In the genomic region with DNA sequence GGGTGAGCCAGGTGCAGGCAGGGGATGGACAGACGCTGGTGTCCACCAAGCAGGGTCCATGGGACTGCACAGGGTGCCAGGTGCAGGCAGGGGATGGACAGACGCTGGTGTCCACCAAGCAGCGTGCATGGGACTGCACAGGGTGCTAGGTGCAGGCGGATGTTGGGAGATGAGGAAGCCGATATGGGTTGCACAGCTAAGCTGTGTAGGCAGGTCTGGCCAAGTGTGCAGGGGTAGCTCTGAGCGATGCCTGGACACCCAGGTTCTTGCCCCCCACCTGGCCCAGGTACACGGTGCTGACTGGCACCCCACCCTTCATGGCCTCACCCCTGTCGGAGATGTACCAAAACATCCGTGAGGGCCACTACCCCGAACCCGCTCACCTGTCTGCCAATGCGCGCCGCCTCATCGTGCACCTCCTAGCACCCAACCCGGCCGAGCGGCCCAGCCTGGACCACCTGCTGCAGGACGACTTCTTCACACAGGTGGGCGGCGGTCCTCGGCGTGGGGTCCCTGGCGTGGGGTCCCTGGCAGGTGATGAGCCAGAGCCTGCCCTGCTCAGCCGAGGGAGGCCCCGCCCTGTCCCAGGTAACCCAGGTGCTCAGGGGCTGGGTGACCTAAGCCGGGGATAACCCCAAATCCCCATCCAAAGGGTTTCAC, we compare ENCODE assay signal across 2 cellular contexts.
TF ChIP-seq lines count a peak whose summit lies in the region.

No MANE protein-coding gene starts in this region.

TF ChIP-seq in A549, 52 proteins besides CTCF, POLR2A, EP300 and RAD21:
- TF ChIP-seq, protein P1, sequence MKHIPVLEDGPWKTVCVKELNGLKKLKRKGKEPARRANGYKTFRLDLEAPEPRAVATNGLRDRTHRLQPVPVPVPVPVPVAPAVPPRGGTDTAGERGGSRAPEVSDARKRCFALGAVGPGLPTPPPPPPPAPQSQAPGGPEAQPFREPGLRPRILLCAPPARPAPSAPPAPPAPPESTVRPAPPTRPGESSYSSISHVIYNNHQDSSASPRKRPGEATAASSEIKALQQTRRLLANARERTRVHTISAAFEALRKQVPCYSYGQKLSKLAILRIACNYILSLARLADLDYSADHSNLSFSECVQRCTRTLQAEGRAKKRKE (CRISPR knock-in tag; IDR thresholded peaks at IDR 0.05; ENCODE audit: low read depth), result no peak

TF ChIP-seq in K562, 482 proteins besides CTCF, POLR2A, EP300 and RAD21:
- TF ChIP-seq SMARCA4 (IDR thresholded peaks at IDR 0.05), result no peak
- no peak for TF ChIP-seq DNMT1 (IDR thresholded peaks at IDR 0.05)
- TF ChIP-seq KDM1A (IDR thresholded peaks at IDR 0.05), result no peak
- TF ChIP-seq ZHX1 (conservative IDR thresholded peaks at IDR 0.05; ENCODE audit: low read length), result no peak
- TF ChIP-seq ZNF121 (CRISPR knock-in tag; conservative IDR thresholded peaks at IDR 0.05), result no peak
- no peak for TF ChIP-seq KDM5B (IDR thresholded peaks at IDR 0.05; ENCODE audit: insufficient replicate concordance, low read depth, low read length)
- TF ChIP-seq ETV1 (tag; conservative IDR thresholded peaks at IDR 0.05; ENCODE audit: low read depth), result no peak
- TF ChIP-seq KAT7 (CRISPR knock-in tag; IDR thresholded peaks at IDR 0.05; ENCODE audit: borderline replicate concordance), result no peak
- TF ChIP-seq, protein P2, sequence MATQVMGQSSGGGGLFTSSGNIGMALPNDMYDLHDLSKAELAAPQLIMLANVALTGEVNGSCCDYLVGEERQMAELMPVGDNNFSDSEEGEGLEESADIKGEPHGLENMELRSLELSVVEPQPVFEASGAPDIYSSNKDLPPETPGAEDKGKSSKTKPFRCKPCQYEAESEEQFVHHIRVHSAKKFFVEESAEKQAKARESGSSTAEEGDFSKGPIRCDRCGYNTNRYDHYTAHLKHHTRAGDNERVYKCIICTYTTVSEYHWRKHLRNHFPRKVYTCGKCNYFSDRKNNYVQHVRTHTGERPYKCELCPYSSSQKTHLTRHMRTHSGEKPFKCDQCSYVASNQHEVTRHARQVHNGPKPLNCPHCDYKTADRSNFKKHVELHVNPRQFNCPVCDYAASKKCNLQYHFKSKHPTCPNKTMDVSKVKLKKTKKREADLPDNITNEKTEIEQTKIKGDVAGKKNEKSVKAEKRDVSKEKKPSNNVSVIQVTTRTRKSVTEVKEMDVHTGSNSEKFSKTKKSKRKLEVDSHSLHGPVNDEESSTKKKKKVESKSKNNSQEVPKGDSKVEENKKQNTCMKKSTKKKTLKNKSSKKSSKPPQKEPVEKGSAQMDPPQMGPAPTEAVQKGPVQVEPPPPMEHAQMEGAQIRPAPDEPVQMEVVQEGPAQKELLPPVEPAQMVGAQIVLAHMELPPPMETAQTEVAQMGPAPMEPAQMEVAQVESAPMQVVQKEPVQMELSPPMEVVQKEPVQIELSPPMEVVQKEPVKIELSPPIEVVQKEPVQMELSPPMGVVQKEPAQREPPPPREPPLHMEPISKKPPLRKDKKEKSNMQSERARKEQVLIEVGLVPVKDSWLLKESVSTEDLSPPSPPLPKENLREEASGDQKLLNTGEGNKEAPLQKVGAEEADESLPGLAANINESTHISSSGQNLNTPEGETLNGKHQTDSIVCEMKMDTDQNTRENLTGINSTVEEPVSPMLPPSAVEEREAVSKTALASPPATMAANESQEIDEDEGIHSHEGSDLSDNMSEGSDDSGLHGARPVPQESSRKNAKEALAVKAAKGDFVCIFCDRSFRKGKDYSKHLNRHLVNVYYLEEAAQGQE (CRISPR knock-in tag; IDR thresholded peaks at IDR 0.05; ENCODE audit: low read depth), result no peak
- TF ChIP-seq ZNF197 (CRISPR knock-in tag; IDR thresholded peaks at IDR 0.05; ENCODE audit: low read depth), result no peak
- TF ChIP-seq MAZ (CRISPR knock-in tag; conservative IDR thresholded peaks at IDR 0.05 in 1 of 2, IDR thresholded peaks at IDR 0.05 in 1 of 2), result no peak
- no peak for TF ChIP-seq ETV5 (CRISPR knock-in tag; IDR thresholded peaks at IDR 0.05; ENCODE audit: low read depth)
- no peak for TF ChIP-seq JUND (IDR thresholded peaks at IDR 0.05; ENCODE audit: borderline replicate concordance, low read depth, low read length)
- TF ChIP-seq JUND (tag; IDR thresholded peaks at IDR 0.05; ENCODE audit: borderline replicate concordance, low read depth, low read length), result no peak
- no peak for TF ChIP-seq ZBTB11 (CRISPR knock-in tag; IDR thresholded peaks at IDR 0.05)
- TF ChIP-seq GMEB1 (CRISPR knock-in tag; IDR thresholded peaks at IDR 0.05), result no peak
- no peak for TF ChIP-seq FOXP4 (CRISPR knock-in tag; IDR thresholded peaks at IDR 0.05; ENCODE audit: borderline replicate concordance)
- TF ChIP-seq, protein P3, sequence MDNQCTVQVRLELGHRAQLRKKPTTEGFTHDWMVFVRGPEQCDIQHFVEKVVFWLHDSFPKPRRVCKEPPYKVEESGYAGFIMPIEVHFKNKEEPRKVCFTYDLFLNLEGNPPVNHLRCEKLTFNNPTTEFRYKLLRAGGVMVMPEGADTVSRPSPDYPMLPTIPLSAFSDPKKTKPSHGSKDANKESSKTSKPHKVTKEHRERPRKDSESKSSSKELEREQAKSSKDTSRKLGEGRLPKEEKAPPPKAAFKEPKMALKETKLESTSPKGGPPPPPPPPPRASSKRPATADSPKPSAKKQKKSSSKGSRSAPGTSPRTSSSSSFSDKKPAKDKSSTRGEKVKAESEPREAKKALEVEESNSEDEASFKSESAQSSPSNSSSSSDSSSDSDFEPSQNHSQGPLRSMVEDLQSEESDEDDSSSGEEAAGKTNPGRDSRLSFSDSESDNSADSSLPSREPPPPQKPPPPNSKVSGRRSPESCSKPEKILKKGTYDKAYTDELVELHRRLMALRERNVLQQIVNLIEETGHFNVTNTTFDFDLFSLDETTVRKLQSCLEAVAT (IDR thresholded peaks at IDR 0.05), result no peak
- TF ChIP-seq CEBPB (tag; IDR thresholded peaks at IDR 0.05), result no peak
